23 cellular contexts compared by ENCODE assay signal in the genomic region with DNA sequence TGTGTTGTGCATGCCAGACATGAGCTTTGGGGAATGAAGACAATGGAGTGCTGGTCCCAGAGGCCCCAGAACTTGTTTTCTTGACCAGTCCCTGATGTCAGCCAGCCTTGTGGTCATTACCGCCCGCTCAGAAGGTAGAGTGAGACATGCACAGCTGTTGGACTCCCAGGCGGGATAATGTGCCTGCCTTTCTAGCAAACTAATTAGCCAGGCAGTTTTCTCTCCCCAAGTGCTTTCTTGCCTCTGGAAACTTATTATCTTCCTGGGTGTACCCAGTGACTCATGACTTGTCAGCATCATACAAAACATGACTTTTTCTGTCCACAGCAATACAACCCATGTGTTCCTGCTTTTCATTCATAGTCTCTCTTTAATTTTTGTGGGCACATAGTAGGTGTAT.
DNase-seq lines count a peak whose midpoint lies in the region; ATAC-seq, FAIRE-seq and TF ChIP-seq lines count a peak whose summit lies in the region.
"Had no signal": no experiment of that assay in that cellular context is flagged by ENCODE, and none has a peak within 500 bp of the region (broad histone marks: within the 10 kb centered on the region; RNA-seq: fewer than 3 reads in every experiment).

No MANE protein-coding gene starts in this region.

- dilution Hi-C loops in keratinocyte (cut with MboI; ENCODE audit: extremely low pct_ligation_motif_present, low sequenced_read_pairs) = no loop called here

- H3K9ac ChIP-seq in keratinocyte (ENCODE audit: control insufficient read depth, extremely low read depth, insufficient read depth, low read length) = no peak overlapping the region

- H3K27me3 ChIP-seq in bronchial epithelial cell (ENCODE audit: control insufficient read depth, insufficient read depth, low read length) (no peaks in the 10 kb centered on the region), keratinocyte (ENCODE audit: control insufficient read depth, extremely low read depth, insufficient read depth, low read length) (no peaks in the 10 kb centered on the region)
- H3K27me3 ChIP-seq: BE2C, upper lobe of left lung had no signal

- H3K79me2 ChIP-seq in keratinocyte (ENCODE audit: control insufficient read depth, insufficient read depth, low read length) = no peaks in the 10 kb centered on the region

- TF ChIP-seq CTCF in bronchial epithelial cell (IDR thresholded peaks at IDR 0.05; ENCODE audit: insufficient read depth, low read length, severe bottlenecking) = no peak
- no peak for TF ChIP-seq CTCF in keratinocyte (optimal IDR thresholded peaks at IDR 0.05 in 1 of 3, IDR thresholded peaks at IDR 0.05 in 1 of 3, conservative IDR thresholded peaks at IDR 0.05 in 1 of 3; ENCODE audit: extremely low read depth in 1 of 3, insufficient read depth in 2 of 3, low read length in 3 of 3)

- DNase-seq in GM03348 (ENCODE audit: low spot score) (peak; percentile 16), NCI-H226 (peak; percentile 9), bronchial epithelial cell (ENCODE audit: low read depth) (peak; percentile 72), keratinocyte (ENCODE audit: low read depth, low spot score) (no peak), inferior parietal cortex (ENCODE audit: extremely low spot score) (no peak), COLO829 (ENCODE audit: low spot score) (no peak), HEK293T (ENCODE audit: extremely low spot score) (no peak)
- DNase-seq: activated gamma-delta T cell; amniotic stem cell; BE2C; effector CD8-positive, alpha-beta T cell; left colon; NCI-H187; NCI-H510A treated with DMSO at 0.1 percent for 48 hours; SIG-M5; small intestine; stimulated activated CD4-positive, alpha-beta T cell treated with anti-CD3 and anti-CD28 coated beads, Interleukin-2, amount 100 ng/mL, for 48 hours; upper lobe of left lung; WERI-Rb-1 had no signal

- ATAC-seq in HG02623 (IDR thresholded peaks at IDR 0.05; ENCODE audit: unreplicated experiment) = no peak
- ATAC-seq: left colon had no signal

- no peaks in the 10 kb centered on the region for H3K36me3 ChIP-seq in bronchial epithelial cell (ENCODE audit: control insufficient read depth, insufficient read depth, low read length)
- H3K36me3 ChIP-seq in keratinocyte (ENCODE audit: control insufficient read depth in 2 of 2, extremely low read depth in 1 of 2, insufficient read depth in 2 of 2, low read length in 2 of 2) = no peaks in the 10 kb centered on the region
- H3K36me3 ChIP-seq: BE2C, prostate gland, upper lobe of left lung, WERI-Rb-1 had no signal

- CTCF ChIA-PET in HEK293T (lab: Yijun Ruan, JAX) = no interaction called here

- H2AFZ ChIP-seq in keratinocyte (ENCODE audit: control insufficient read depth, low read length) = no peak overlapping the region

- POLR2A ChIA-PET in HEK293T (lab: Yijun Ruan, JAX) = no interaction called here

- no peak overlapping the region for H3K4me2 ChIP-seq in keratinocyte (ENCODE audit: control insufficient read depth, extremely low read depth, insufficient read depth, low read depth, low read length)

- H3K4me3 ChIP-seq in bronchial epithelial cell (ENCODE audit: low read depth, low read length) = no peak overlapping the region
- no peak overlapping the region for H3K4me3 ChIP-seq in keratinocyte (ENCODE audit: control insufficient read depth in 2 of 3, extremely low read depth in 1 of 3, insufficient read depth in 2 of 3, low read depth in 1 of 3, low read length in 3 of 3)
- H3K4me3 ChIP-seq: prostate gland, upper lobe of left lung had no signal

- no peak for FAIRE-seq in bronchial epithelial cell (lab: Jason Lieb, UNC)
- FAIRE-seq in keratinocyte (lab: Jason Lieb, UNC) = peak; percentile 73
- FAIRE-seq: GM12892, small intestine had no signal

- H3K9me1 ChIP-seq in keratinocyte (ENCODE audit: control insufficient read depth, extremely low read depth, insufficient read depth, low read length) = no peaks in the 10 kb centered on the region

- no peaks in the 10 kb centered on the region for H3K9me3 ChIP-seq in keratinocyte (ENCODE audit: control insufficient read depth, low read depth, low read length)
- H3K9me3 ChIP-seq: BE2C, prostate gland had no signal

- peaks cover 3% of the 10 kb centered on the region for H3K4me1 ChIP-seq in keratinocyte (ENCODE audit: control insufficient read depth, extremely low read depth, insufficient read depth, low read length)
- H3K4me1 ChIP-seq: BE2C, prostate gland, upper lobe of left lung had no signal

- H3K27ac ChIP-seq in keratinocyte (ENCODE audit: control insufficient read depth, insufficient read depth, low read length) = no peak overlapping the region
- H3K27ac ChIP-seq: HL-60, prostate gland, upper lobe of left lung, WERI-Rb-1 had no signal

- H4K20me1 ChIP-seq in keratinocyte (ENCODE audit: control insufficient read depth, extremely low read depth, insufficient read depth, low read length) = no peaks in the 10 kb centered on the region

TF ChIP-seq in HEK293T, 16 proteins besides CTCF, POLR2A, EP300 and RAD21:
- TF ChIP-seq LEF1 (IDR thresholded peaks at IDR 0.05; ENCODE audit: borderline replicate concordance) = no peak
- TF ChIP-seq TARDBP (IDR thresholded peaks at IDR 0.05) = no peak
- TF ChIP-seq FOXM1 (IDR thresholded peaks at IDR 0.05; ENCODE audit: borderline replicate concordance) = no peak
- TF ChIP-seq CTBP1 (IDR thresholded peaks at IDR 0.05; ENCODE audit: borderline replicate concordance) = no peak
TF ChIP-seq in HEK293T: peak in this region for 0.

Comparison
In these comparisons a context has a peak if more than half of its experiments do, and no peak if none do; other contexts are left out.
1. DNase-seq: peak in GM03348 (single experiment), NCI-H226 (single experiment) and bronchial epithelial cell (single experiment); none in keratinocyte (single experiment), inferior parietal cortex (single experiment), COLO829 (single experiment) and HEK293T (single experiment).